In genomic region chr1:79040424-79041089, GRCh38 we compare ENCODE assay signal across 8 cellular contexts. TPM values are rescaled to one million over a fixed set of nuclear protein-coding genes. Genes with fewer than 3 reads are reported as not detected.
DNase-seq lines count a peak whose midpoint lies in the region; ATAC-seq and TF ChIP-seq lines count a peak whose summit lies in the region.

No MANE protein-coding gene starts in this region.

- H4K8ac ChIP-seq in neuronal stem cell (ENCODE audit: low read depth, low read length): no peak overlapping the region

- H2BK12ac ChIP-seq in neuronal stem cell (ENCODE audit: low read length): no peak overlapping the region

- H2AK5ac ChIP-seq in neuronal stem cell (ENCODE audit: low read depth, low read length): no peak overlapping the region

- H3K14ac ChIP-seq in neuronal stem cell (ENCODE audit: low read length): no peak overlapping the region

- no peaks in the 10 kb centered on the region for H3K27me3 ChIP-seq in ascending aorta
- no peaks in the 10 kb centered on the region for H3K27me3 ChIP-seq in neuronal stem cell (ENCODE audit: control insufficient read depth in 3 of 3, insufficient read depth in 3 of 3, low read depth in 1 of 3, low read length in 3 of 3)

- H3K23ac ChIP-seq in neuronal stem cell (ENCODE audit: low read depth, low read length, poor library complexity): no peak overlapping the region

- H3K36me3 ChIP-seq in ascending aorta: no peaks in the 10 kb centered on the region
- no peaks in the 10 kb centered on the region for H3K36me3 ChIP-seq in neuronal stem cell (replicated peaks in 1 of 2; ENCODE audit: control insufficient read depth in 2 of 2, insufficient read depth in 2 of 2, low read length in 2 of 2)

- ATAC-seq in GM18907 (IDR thresholded peaks at IDR 0.05; ENCODE audit: unreplicated experiment) (peak; percentile 90), HG03025 (IDR thresholded peaks at IDR 0.05; ENCODE audit: low FRiP score, unreplicated experiment) (peak; percentile 84)

- intact Hi-C loops in ascending aorta (cut with DNase I): no loop called here

- no peak for TF ChIP-seq CTCF in ascending aorta (IDR thresholded peaks at IDR 0.05)

- no peaks in the 10 kb centered on the region for H3K79me1 ChIP-seq in neuronal stem cell (ENCODE audit: low read depth, low read length)

- H3K4ac ChIP-seq in neuronal stem cell (ENCODE audit: low read length): no peak overlapping the region

- no peak overlapping the region for H2BK120ac ChIP-seq in neuronal stem cell (ENCODE audit: low read depth, low read length)

- H3K9me3 ChIP-seq in ascending aorta (peaks cover 0 to 7% of the 10 kb centered on the region in 2 donors), neuronal stem cell (replicated peaks in 1 of 2; ENCODE audit: control insufficient read depth in 2 of 2, insufficient read depth in 1 of 2, low read depth in 1 of 2, low read length in 2 of 2) (peaks cover 7 to 11% of the 10 kb centered on the region in 2 donors)

- H3K9ac ChIP-seq in neuronal stem cell (ENCODE audit: low read depth, low read length, poor library complexity): no peak overlapping the region

- no peak overlapping the region for H2BK5ac ChIP-seq in neuronal stem cell (ENCODE audit: low read length)

- H3K4me3 ChIP-seq in ascending aorta: peak overlapping the region; percentile 1 to 44
- H3K4me3 ChIP-seq in neuronal stem cell (ENCODE audit: low read length in 2 of 2): no peak overlapping the region

- H4K91ac ChIP-seq in neuronal stem cell (ENCODE audit: low read depth, low read length, poor library complexity): no peak overlapping the region

- H2BK15ac ChIP-seq in neuronal stem cell (ENCODE audit: low read length): no peak overlapping the region

- H3K4me1 ChIP-seq in ascending aorta (no peaks in the 10 kb centered on the region), neuronal stem cell (ENCODE audit: control insufficient read depth in 2 of 2, insufficient read depth in 1 of 2, low read depth in 1 of 2, low read length in 2 of 2) (no peaks in the 10 kb centered on the region)

- H3K27ac ChIP-seq in ascending aorta (no peak overlapping the region), neuronal stem cell (replicated peaks; ENCODE audit: low read length) (no peak overlapping the region)

- H3K18ac ChIP-seq in neuronal stem cell (ENCODE audit: low read length): no peak overlapping the region

- H3K4me2 ChIP-seq in neuronal stem cell (ENCODE audit: insufficient read depth, low read length, poor library complexity, severe bottlenecking): no peak overlapping the region

- DNase-seq in A172 (ENCODE audit: low spot score) (peak; percentile 0), ascending aorta (ENCODE audit: low spot score in 2 of 2) (no peak), SHP77 (lab: John Stamatoyannopoulos, UW) (no peak), NCI-H446 treated with DMSO at 0.1 percent for 48 hours (lab: John Stamatoyannopoulos, UW) (no peak), NCI-H2227 treated with DMSO at 0.1 percent for 48 hours (lab: John Stamatoyannopoulos, UW) (no peak), neuronal stem cell (ENCODE audit: low spot score) (no peak)

- WGBS in neuronal stem cell (ENCODE audit: extremely low coverage in 2 of 2, insufficient read length in 2 of 2, insufficient replicate concordance in 1 of 2), 2 donors: 100% methylated on average over 1 of the region's 10 CpGs; no CpG with 5 or more reads in 1 of the 2 donors

- no peak overlapping the region for H2AFZ ChIP-seq in neuronal stem cell (ENCODE audit: low read length)

RNA-seq across cellular contexts. Expression of gene ADGRL4, which starts 34.0 kb away (rescaled TPM):
- not detected in 2 replicates for total RNA-seq in A172 (2014; rRNA removed; shearing (Covaris generic))
- 73.5 TPM for total RNA-seq in ascending aorta
- 0.35 TPM for polyA plus RNA-seq in neuronal stem cell (2013, experiment 1 of 2)
- polyA plus RNA-seq in neuronal stem cell (2013, experiment 2 of 2): 0.29 TPM

Comparison
In these comparisons a context has a peak if more than half of its experiments do, and no peak if none do; other contexts are left out.
1. H3K4me3 ChIP-seq: peak in ascending aorta (2 of 2); none in neuronal stem cell (0 of 2).
2. RNA of gene ADGRL4, which starts 34.0 kb away (total RNA-seq): 73.5 TPM in ascending aorta (single experiment); not detected in A172; every median in the first group is over 10 times any median in the second.